Comparison of ENCODE assay signal across 17 cellular contexts in genomic region chr1:17196496-17197180, GRCh38. TPM values are rescaled to one million over a fixed set of nuclear protein-coding genes. Genes with fewer than 3 reads are reported as not detected.
A peak's percentile ranks its signal among the peaks of the same experiment; 100 is the strongest.
DNase-seq lines count a peak whose midpoint lies in the region; ATAC-seq and TF ChIP-seq lines count a peak whose summit lies in the region.
"Had no signal": no experiment of that assay in that cellular context is flagged by ENCODE, and none has a peak within 500 bp of the region (broad histone marks: within the 10 kb centered on the region; RNA-seq: fewer than 3 reads in every experiment).

No MANE protein-coding gene starts in this region.

- WGBS in mesenchymal stem cell: 91% methylated on average over 13 of the region's 13 CpGs
- 88 to 90% methylated on average over 13 of the region's 13 CpGs for WGBS in sigmoid colon, 2 donors

- H3K4me1 Mint-ChIP-seq in activated T-cell treated with anti-CD3 and anti-CD28 coated beads, Interleukin-2, amount 50 U/mL, for 72 hours (ENCODE audit: low read depth): peaks cover 30% of the 10 kb centered on the region
- peaks cover 21% of the 10 kb centered on the region for H3K4me1 Mint-ChIP-seq in mesothelial cell of epicardium

- H2AK5ac ChIP-seq in mesenchymal stem cell (ENCODE audit: low read length, severe bottlenecking): peak overlapping the region; percentile 93

- H2BK12ac ChIP-seq in mesenchymal stem cell (ENCODE audit: low read length in 2 of 2): peak overlapping the region in 1 of 2 experiments; percentile 38

- peaks cover 1% of the 10 kb centered on the region for H3K79me1 ChIP-seq in mesenchymal stem cell (replicated peaks; ENCODE audit: low read length, poor library complexity, severe bottlenecking)

- H2AFZ ChIP-seq in mesenchymal stem cell (ENCODE audit: low read depth, low read length): no peak overlapping the region
- H2AFZ ChIP-seq: GM23248 had no signal

- TF ChIP-seq CTCF in Peyer's patch (IDR thresholded peaks at IDR 0.05) (no peak), sigmoid colon (IDR thresholded peaks at IDR 0.05) (no peak), mesothelial cell of epicardium (IDR thresholded peaks at IDR 0.05; ENCODE audit: unreplicated experiment) (no peak)

- no peak overlapping the region for H3K9ac ChIP-seq in mesenchymal stem cell (ENCODE audit: low read length)
- H3K9ac ChIP-seq: GM23248 had no signal

- H3K4ac ChIP-seq in mesenchymal stem cell (ENCODE audit: low read depth in 1 of 2, low read length in 2 of 2): no peak overlapping the region

- no peak overlapping the region for H3K18ac ChIP-seq in mesenchymal stem cell (ENCODE audit: low read depth in 1 of 2, low read length in 2 of 2)

- H3K4me1 ChIP-seq in Peyer's patch (no peaks in the 10 kb centered on the region), mesenchymal stem cell (ENCODE audit: control insufficient read depth, insufficient read depth, low read depth, low read length) (peaks cover 42% of the 10 kb centered on the region), sigmoid colon (no peaks in the 10 kb centered on the region)

- no peak overlapping the region for H3K4me3 Mint-ChIP-seq in activated T-cell treated with anti-CD3 and anti-CD28 coated beads, Interleukin-2, amount 50 U/mL, for 72 hours
- H3K4me3 Mint-ChIP-seq in mesothelial cell of epicardium: no peak overlapping the region

- no peak overlapping the region for H3K27ac Mint-ChIP-seq in activated T-cell treated with anti-CD3 and anti-CD28 coated beads, Interleukin-2, amount 50 U/mL, for 72 hours
- H3K27ac Mint-ChIP-seq in mesothelial cell of epicardium: no peak overlapping the region

- no peak overlapping the region for H2BK15ac ChIP-seq in mesenchymal stem cell (ENCODE audit: low read depth, poor library complexity, severe bottlenecking)

- ATAC-seq in activated T-cell treated with anti-CD3 and anti-CD28 coated beads, Interleukin-2, amount 50 U/mL, for 72 hours (replicated peaks in 1 of 2): no peak
- no peak for ATAC-seq in GM21737 (IDR thresholded peaks at IDR 0.05; ENCODE audit: unreplicated experiment)
- ATAC-seq: GM12878, K562 had no signal

- H2BK120ac ChIP-seq in mesenchymal stem cell (ENCODE audit: low read depth, low read length): no peak overlapping the region

- H3K27me3 Mint-ChIP-seq in activated T-cell treated with anti-CD3 and anti-CD28 coated beads, Interleukin-2, amount 50 U/mL, for 72 hours (ENCODE audit: low read depth): peaks cover 8% of the 10 kb centered on the region
- no peaks in the 10 kb centered on the region for H3K27me3 Mint-ChIP-seq in mesothelial cell of epicardium (ENCODE audit: low read depth)

- no peak overlapping the region for H4K91ac ChIP-seq in mesenchymal stem cell (ENCODE audit: low read length)

- intact Hi-C loops in sigmoid colon (cut with DNase I): no loop called here

- H4K8ac ChIP-seq in mesenchymal stem cell (ENCODE audit: low read length): no peak overlapping the region

- peak; percentile 9 to 14 for DNase-seq in activated T-cell treated with anti-CD3 and anti-CD28 coated beads, Interleukin-2, amount 50 U/mL, for 48 hours
- no peak for DNase-seq in activated T-cell treated with anti-CD3 and anti-CD28 coated beads, Interleukin-2, amount 50 U/mL, for 72 hours
- DNase-seq in Peyer's patch (peak in 2 of 3 donors; percentile 13 to 32), mesenchymal stem cell (no peak), sigmoid colon (peak; percentile 26), SKM-1 (lab: John Stamatoyannopoulos, UW; ENCODE audit: unreplicated experiment) (no peak), mesothelial cell of epicardium (ENCODE audit: low spot score in 2 of 2, unreplicated experiment in 2 of 2) (no peak)
- DNase-seq: DMS 273 treated with DMSO at 0.1 percent for 48 hours, GDM1, GM23248, NCI-H187, NCI-H226, NCI-H524 treated with DMSO at 0.1 percent for 48 hours had no signal

- H3K4me2 ChIP-seq in mesenchymal stem cell (ENCODE audit: low read length, poor library complexity, severe bottlenecking): no peak overlapping the region

- H3K9me3 ChIP-seq in Peyer's patch (no peaks in the 10 kb centered on the region), mesenchymal stem cell (ENCODE audit: control insufficient read depth, low read length) (no peaks in the 10 kb centered on the region), sigmoid colon (no peaks in the 10 kb centered on the region)

- no peaks in the 10 kb centered on the region for H3K9me3 Mint-ChIP-seq in activated T-cell treated with anti-CD3 and anti-CD28 coated beads, Interleukin-2, amount 50 U/mL, for 72 hours
- H3K9me3 Mint-ChIP-seq in mesothelial cell of epicardium: no peaks in the 10 kb centered on the region

- no peak overlapping the region for H3K23ac ChIP-seq in mesenchymal stem cell (ENCODE audit: low read length in 2 of 2)

- H2BK5ac ChIP-seq in mesenchymal stem cell (ENCODE audit: low read depth, low read length, poor library complexity, severe bottlenecking): no peak overlapping the region

- H3K27me3 ChIP-seq in Peyer's patch: no peaks in the 10 kb centered on the region
- peaks cover 0 to 85% of the 10 kb centered on the region in 2 experiments for H3K27me3 ChIP-seq in mesenchymal stem cell (ENCODE audit: control insufficient read depth in 1 of 2, insufficient read depth in 1 of 2, low read length in 2 of 2)
- H3K27me3 ChIP-seq in sigmoid colon: no peaks in the 10 kb centered on the region

- H3K14ac ChIP-seq in mesenchymal stem cell (ENCODE audit: low read length in 2 of 2): no peak overlapping the region

- TF ChIP-seq EP300 in sigmoid colon (IDR thresholded peaks at IDR 0.05): no peak

- H3K27ac ChIP-seq in Peyer's patch (no peak overlapping the region), mesenchymal stem cell (ENCODE audit: low read length, poor library complexity, severe bottlenecking) (no peak overlapping the region), sigmoid colon (no peak overlapping the region)
- H3K27ac ChIP-seq: C4-2B, GM23248 had no signal

- H3K4me3 ChIP-seq in Peyer's patch (no peak overlapping the region), mesenchymal stem cell (ENCODE audit: insufficient read depth in 1 of 2, low read depth in 1 of 2, low read length in 2 of 2) (no peak overlapping the region), sigmoid colon (no peak overlapping the region)
- H3K4me3 ChIP-seq: GM12878, GM23248, K562 had no signal

- no peak for TF ChIP-seq POLR2A in Peyer's patch (IDR thresholded peaks at IDR 0.05)
- no peak for TF ChIP-seq POLR2A in sigmoid colon (IDR thresholded peaks at IDR 0.05)

- H3K36me3 Mint-ChIP-seq in activated T-cell treated with anti-CD3 and anti-CD28 coated beads, Interleukin-2, amount 50 U/mL, for 72 hours (ENCODE audit: insufficient read depth in 2 of 2): no peaks in the 10 kb centered on the region
- no peaks in the 10 kb centered on the region for H3K36me3 Mint-ChIP-seq in mesothelial cell of epicardium

- H3K36me3 ChIP-seq in Peyer's patch (no peaks in the 10 kb centered on the region), mesenchymal stem cell (ENCODE audit: control insufficient read depth in 1 of 2, insufficient read depth in 2 of 2, low read depth in 1 of 2, low read length in 2 of 2) (peaks cover 0 to 13% of the 10 kb centered on the region in 2 experiments), sigmoid colon (no peaks in the 10 kb centered on the region)

RNA-seq across cellular contexts. Expression of gene PADI1, which starts 8.3 kb away (rescaled TPM):
- not detected for total RNA-seq in activated T-cell treated with anti-CD3 and anti-CD28 coated beads, Interleukin-2, amount 50 U/mL, for 72 hours
- total RNA-seq in Peyer's patch (not detected), sigmoid colon (not detected), mesothelial cell of epicardium (0.09 TPM in 1 of 3 replicates, not detected in the others)
- polyA plus RNA-seq in mesenchymal stem cell (2013, experiment 1 of 2): 0.03 TPM
- 0.10 TPM for polyA plus RNA-seq in mesenchymal stem cell (2013, experiment 2 of 2)
- polyA plus RNA-seq in sigmoid colon: under 1 TPM; under 0.01 to 0.92 (median 0.63) TPM
- total RNA-seq: GM12878, K562 had no signal
- polyA plus RNA-seq: K562 had no signal

RNA-seq across cellular contexts. Expression of gene PADI3, which starts 52.3 kb away (rescaled TPM):
- total RNA-seq in activated T-cell treated with anti-CD3 and anti-CD28 coated beads, Interleukin-2, amount 50 U/mL, for 72 hours: not detected
- total RNA-seq in Peyer's patch (not detected), sigmoid colon (not detected), mesothelial cell of epicardium (0.07 TPM in 1 of 3 replicates, not detected in the others)
- polyA plus RNA-seq in mesenchymal stem cell (2013, experiment 1 of 2): not detected
- 0.01 TPM for polyA plus RNA-seq in mesenchymal stem cell (2013, experiment 2 of 2)
- under 1 TPM in 1 of 3 donors, not detected in 2; 0.51 TPM for polyA plus RNA-seq in sigmoid colon
- total RNA-seq: GM12878, GM23248, K562 had no signal
- polyA plus RNA-seq: GM23248, K562 had no signal

Comparison
In these comparisons a context has a peak if more than half of its experiments do, and no peak if none do; other contexts are left out.
1. DNase-seq: peak in activated T-cell treated with anti-CD3 and anti-CD28 coated beads, Interleukin-2, amount 50 U/mL, for 48 hours (2 of 2), Peyer's patch (2 of 3) and sigmoid colon (single experiment); none in activated T-cell treated with anti-CD3 and anti-CD28 coated beads, Interleukin-2, amount 50 U/mL, for 72 hours (0 of 2), mesenchymal stem cell (single experiment), SKM-1 (single experiment) and mesothelial cell of epicardium (0 of 2).